In genomic region chr6:109526905-109527628, GRCh38 we compare ENCODE assay signal across 8 cellular contexts. TPM values are rescaled to one million over a fixed set of nuclear protein-coding genes. Genes with fewer than 3 reads are reported as not detected.
A peak's percentile ranks its signal among the peaks of the same experiment; 100 is the strongest.
DNase-seq lines count a peak whose midpoint lies in the region; ATAC-seq, FAIRE-seq and TF ChIP-seq lines count a peak whose summit lies in the region.

No MANE protein-coding gene starts in this region.

- TF ChIP-seq CTCF in LNCAP (IDR thresholded peaks at IDR 0.05) = peak; percentile 76
- TF ChIP-seq CTCF in parathyroid adenoma (IDR thresholded peaks at IDR 0.05) = peak; percentile 64

- peak; percentile 85 to 87 for ATAC-seq in activated T-cell treated with anti-CD3 and anti-CD28 coated beads, Interleukin-2, amount 50 U/mL, for 72 hours (replicated peaks in 1 of 2)

- no peak overlapping the region for H3K4me3 Mint-ChIP-seq in activated T-cell treated with anti-CD3 and anti-CD28 coated beads, Interleukin-2, amount 50 U/mL, for 72 hours

- peak overlapping the region; percentile 71 for H2AFZ ChIP-seq in parathyroid adenoma

- peaks cover 0 to 4% of the 10 kb centered on the region in 2 donors for H3K9me3 Mint-ChIP-seq in activated T-cell treated with anti-CD3 and anti-CD28 coated beads, Interleukin-2, amount 50 U/mL, for 72 hours

- H3K27me3 Mint-ChIP-seq in activated T-cell treated with anti-CD3 and anti-CD28 coated beads, Interleukin-2, amount 50 U/mL, for 72 hours (ENCODE audit: low read depth) = no peaks in the 10 kb centered on the region

- H3K9ac ChIP-seq in parathyroid adenoma = no peak overlapping the region

- no peak overlapping the region for H3K27ac Mint-ChIP-seq in activated T-cell treated with anti-CD3 and anti-CD28 coated beads, Interleukin-2, amount 50 U/mL, for 72 hours

- DNase-seq in SIG-M5 treated with dmso at 0.1 percent for 504 hours (lab: John Stamatoyannopoulos, UW; ENCODE audit: unreplicated experiment) = peak; percentile 44
- no peak for DNase-seq in SIG-M5 (lab: John Stamatoyannopoulos, UW)
- DNase-seq in RCC 7860 (ENCODE audit: low spot score) = peak; percentile 37
- peak; percentile 58 to 62 for DNase-seq in activated T-cell treated with anti-CD3 and anti-CD28 coated beads, Interleukin-2, amount 50 U/mL, for 72 hours
- DNase-seq in germinal center (ENCODE audit: low spot score) = peak; percentile 32
- no peak for DNase-seq in GOT3 (lab: John Stamatoyannopoulos, UW)

- no peaks in the 10 kb centered on the region for H3K79me2 ChIP-seq in parathyroid adenoma

- no peak overlapping the region for H3K4me2 ChIP-seq in parathyroid adenoma (ENCODE audit: low read length)

- no peak overlapping the region for H3K4me3 ChIP-seq in parathyroid adenoma (ENCODE audit: low read depth, low read length)

- H3K27ac ChIP-seq in parathyroid adenoma = no peak overlapping the region

- no peaks in the 10 kb centered on the region for H3K36me3 ChIP-seq in parathyroid adenoma (ENCODE audit: control insufficient read depth, insufficient read depth, low read length)

- FAIRE-seq in RCC 7860 (lab: Jason Lieb, UNC) = no peak

- peaks cover 3 to 10% of the 10 kb centered on the region in 2 donors for H3K36me3 Mint-ChIP-seq in activated T-cell treated with anti-CD3 and anti-CD28 coated beads, Interleukin-2, amount 50 U/mL, for 72 hours (ENCODE audit: insufficient read depth in 2 of 2)

- peaks cover 5% of the 10 kb centered on the region for H3K4me1 Mint-ChIP-seq in activated T-cell treated with anti-CD3 and anti-CD28 coated beads, Interleukin-2, amount 50 U/mL, for 72 hours (ENCODE audit: low read depth)

- no peaks in the 10 kb centered on the region for H3K27me3 ChIP-seq in parathyroid adenoma (ENCODE audit: control insufficient read depth, insufficient read depth, low read length)

- peaks cover 5% of the 10 kb centered on the region for H3K4me1 ChIP-seq in parathyroid adenoma

- peaks cover 7% of the 10 kb centered on the region for H3K9me3 ChIP-seq in parathyroid adenoma (ENCODE audit: control insufficient read depth, low read length)

RNA-seq across cellular contexts. Expression of gene ZBTB24, which starts 44.0 kb away (rescaled TPM):
- total RNA-seq in activated T-cell treated with anti-CD3 and anti-CD28 coated beads, Interleukin-2, amount 50 U/mL, for 72 hours = 10 to 100 TPM; 14.2 to 15.9 TPM

Comparison
In these comparisons a context has a peak if more than half of its experiments do, and no peak if none do; other contexts are left out.
1. DNase-seq: peak in SIG-M5 treated with dmso at 0.1 percent for 504 hours (single experiment), RCC 7860 (single experiment), activated T-cell treated with anti-CD3 and anti-CD28 coated beads, Interleukin-2, amount 50 U/mL, for 72 hours (2 of 2) and germinal center (single experiment); none in SIG-M5 (single experiment) and GOT3 (single experiment).